Comparison of ENCODE assay signal across 1 cellular context in the genomic region with DNA sequence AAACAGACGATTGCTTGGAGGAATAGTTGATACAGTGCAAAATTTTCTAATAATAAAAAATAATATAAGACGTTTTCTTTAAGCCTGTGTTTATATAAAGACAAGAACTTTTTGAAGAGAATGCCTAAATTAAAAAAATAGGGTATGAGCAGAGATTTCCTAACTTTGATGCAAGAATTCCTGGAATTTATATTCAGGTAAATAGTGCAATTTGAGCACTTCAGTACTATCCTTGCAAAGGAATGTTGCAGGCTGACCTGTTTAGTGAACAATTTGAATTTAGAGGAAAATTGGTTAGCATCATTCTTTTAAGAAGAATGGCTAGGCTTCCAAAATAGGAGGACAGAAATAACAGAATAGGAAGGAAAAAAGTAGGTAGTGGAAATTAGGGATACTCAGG.
TF ChIP-seq lines count a peak whose summit lies in the region.

No MANE protein-coding gene starts in this region.

TF ChIP-seq in GM23338, 12 proteins besides CTCF, POLR2A, EP300 and RAD21 (continued from another document):
- TF ChIP-seq, protein P1, sequence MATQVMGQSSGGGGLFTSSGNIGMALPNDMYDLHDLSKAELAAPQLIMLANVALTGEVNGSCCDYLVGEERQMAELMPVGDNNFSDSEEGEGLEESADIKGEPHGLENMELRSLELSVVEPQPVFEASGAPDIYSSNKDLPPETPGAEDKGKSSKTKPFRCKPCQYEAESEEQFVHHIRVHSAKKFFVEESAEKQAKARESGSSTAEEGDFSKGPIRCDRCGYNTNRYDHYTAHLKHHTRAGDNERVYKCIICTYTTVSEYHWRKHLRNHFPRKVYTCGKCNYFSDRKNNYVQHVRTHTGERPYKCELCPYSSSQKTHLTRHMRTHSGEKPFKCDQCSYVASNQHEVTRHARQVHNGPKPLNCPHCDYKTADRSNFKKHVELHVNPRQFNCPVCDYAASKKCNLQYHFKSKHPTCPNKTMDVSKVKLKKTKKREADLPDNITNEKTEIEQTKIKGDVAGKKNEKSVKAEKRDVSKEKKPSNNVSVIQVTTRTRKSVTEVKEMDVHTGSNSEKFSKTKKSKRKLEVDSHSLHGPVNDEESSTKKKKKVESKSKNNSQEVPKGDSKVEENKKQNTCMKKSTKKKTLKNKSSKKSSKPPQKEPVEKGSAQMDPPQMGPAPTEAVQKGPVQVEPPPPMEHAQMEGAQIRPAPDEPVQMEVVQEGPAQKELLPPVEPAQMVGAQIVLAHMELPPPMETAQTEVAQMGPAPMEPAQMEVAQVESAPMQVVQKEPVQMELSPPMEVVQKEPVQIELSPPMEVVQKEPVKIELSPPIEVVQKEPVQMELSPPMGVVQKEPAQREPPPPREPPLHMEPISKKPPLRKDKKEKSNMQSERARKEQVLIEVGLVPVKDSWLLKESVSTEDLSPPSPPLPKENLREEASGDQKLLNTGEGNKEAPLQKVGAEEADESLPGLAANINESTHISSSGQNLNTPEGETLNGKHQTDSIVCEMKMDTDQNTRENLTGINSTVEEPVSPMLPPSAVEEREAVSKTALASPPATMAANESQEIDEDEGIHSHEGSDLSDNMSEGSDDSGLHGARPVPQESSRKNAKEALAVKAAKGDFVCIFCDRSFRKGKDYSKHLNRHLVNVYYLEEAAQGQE (IDR thresholded peaks at IDR 0.05; ENCODE audit: unreplicated experiment): no peak
- TF ChIP-seq, protein P2, sequence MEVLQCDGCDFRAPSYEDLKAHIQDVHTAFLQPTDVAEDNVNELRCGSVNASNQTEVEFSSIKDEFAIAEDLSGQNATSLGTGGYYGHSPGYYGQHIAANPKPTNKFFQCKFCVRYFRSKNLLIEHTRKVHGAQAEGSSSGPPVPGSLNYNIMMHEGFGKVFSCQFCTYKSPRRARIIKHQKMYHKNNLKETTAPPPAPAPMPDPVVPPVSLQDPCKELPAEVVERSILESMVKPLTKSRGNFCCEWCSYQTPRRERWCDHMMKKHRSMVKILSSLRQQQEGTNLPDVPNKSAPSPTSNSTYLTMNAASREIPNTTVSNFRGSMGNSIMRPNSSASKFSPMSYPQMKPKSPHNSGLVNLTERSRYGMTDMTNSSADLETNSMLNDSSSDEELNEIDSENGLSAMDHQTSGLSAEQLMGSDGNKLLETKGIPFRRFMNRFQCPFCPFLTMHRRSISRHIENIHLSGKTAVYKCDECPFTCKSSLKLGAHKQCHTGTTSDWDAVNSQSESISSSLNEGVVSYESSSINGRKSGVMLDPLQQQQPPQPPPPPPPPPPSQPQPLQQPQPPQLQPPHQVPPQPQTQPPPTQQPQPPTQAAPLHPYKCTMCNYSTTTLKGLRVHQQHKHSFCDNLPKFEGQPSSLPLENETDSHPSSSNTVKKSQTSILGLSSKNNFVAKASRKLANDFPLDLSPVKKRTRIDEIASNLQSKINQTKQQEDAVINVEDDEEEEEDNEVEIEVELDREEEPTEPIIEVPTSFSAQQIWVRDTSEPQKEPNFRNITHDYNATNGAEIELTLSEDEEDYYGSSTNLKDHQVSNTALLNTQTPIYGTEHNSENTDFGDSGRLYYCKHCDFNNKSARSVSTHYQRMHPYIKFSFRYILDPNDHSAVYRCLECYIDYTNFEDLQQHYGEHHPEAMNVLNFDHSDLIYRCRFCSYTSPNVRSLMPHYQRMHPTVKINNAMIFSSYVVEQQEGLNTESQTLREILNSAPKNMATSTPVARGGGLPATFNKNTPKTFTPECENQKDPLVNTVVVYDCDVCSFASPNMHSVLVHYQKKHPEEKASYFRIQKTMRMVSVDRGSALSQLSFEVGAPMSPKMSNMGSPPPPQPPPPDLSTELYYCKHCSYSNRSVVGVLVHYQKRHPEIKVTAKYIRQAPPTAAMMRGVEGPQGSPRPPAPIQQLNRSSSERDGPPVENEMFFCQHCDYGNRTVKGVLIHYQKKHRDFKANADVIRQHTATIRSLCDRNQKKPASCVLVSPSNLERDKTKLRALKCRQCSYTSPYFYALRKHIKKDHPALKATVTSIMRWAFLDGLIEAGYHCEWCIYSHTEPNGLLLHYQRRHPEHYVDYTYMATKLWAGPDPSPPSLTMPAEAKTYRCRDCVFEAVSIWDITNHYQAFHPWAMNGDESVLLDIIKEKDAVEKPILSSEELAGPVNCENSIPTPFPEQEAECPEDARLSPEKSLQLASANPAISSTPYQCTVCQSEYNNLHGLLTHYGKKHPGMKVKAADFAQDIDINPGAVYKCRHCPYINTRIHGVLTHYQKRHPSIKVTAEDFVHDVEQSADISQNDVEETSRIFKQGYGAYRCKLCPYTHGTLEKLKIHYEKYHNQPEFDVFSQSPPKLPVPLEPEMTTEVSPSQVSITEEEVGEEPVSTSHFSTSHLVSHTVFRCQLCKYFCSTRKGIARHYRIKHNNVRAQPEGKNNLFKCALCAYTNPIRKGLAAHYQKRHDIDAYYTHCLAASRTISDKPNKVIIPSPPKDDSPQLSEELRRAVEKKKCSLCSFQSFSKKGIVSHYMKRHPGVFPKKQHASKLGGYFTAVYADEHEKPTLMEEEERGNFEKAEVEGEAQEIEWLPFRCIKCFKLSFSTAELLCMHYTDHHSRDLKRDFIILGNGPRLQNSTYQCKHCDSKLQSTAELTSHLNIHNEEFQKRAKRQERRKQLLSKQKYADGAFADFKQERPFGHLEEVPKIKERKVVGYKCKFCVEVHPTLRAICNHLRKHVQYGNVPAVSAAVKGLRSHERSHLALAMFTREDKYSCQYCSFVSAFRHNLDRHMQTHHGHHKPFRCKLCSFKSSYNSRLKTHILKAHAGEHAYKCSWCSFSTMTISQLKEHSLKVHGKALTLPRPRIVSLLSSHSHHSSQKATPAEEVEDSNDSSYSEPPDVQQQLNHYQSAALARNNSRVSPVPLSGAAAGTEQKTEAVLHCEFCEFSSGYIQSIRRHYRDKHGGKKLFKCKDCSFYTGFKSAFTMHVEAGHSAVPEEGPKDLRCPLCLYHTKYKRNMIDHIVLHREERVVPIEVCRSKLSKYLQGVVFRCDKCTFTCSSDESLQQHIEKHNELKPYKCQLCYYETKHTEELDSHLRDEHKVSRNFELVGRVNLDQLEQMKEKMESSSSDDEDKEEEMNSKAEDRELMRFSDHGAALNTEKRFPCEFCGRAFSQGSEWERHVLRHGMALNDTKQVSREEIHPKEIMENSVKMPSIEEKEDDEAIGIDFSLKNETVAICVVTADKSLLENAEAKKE (CRISPR knock-in tag; IDR thresholded peaks at IDR 0.05): no peak
TF ChIP-seq in GM23338: peak in this region for 0.
